Comparison of ENCODE assay signal across 9 cellular contexts in the genomic region with DNA sequence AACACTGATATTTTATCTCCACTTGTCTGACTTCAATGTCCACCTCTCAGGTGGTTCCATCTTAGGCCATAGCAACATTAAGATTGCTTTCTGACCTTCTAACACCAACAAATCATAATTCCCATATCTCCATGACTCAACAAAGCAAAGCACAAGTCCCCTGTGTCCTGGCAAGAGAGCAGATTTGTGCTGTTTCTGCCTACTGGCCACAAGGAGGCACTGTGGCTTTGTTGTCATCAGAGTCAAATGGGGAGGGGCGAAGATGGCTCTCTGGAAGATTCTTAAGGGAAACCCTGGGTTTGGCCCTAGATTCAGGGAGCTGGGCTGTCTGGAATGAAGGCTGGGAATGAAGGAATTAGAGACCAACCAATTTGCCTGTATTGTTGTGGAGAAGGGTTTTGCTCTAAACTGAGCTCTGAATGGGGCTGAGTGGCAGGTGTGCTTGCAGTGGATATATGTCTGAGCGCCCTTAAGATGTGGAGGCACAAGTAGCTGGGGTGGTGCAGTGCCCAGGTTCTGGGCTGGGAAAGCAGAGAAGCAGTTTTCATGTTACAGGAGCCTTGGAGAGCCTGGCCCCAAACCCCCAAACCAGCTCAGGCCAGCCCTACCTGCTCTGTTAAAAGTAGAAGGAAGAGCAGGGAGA.
DNase-seq lines count a peak whose midpoint lies in the region; ATAC-seq and TF ChIP-seq lines count a peak whose summit lies in the region.
"Had no signal": no experiment of that assay in that cellular context is flagged by ENCODE, and none has a peak within 500 bp of the region (broad histone marks: within the 10 kb centered on the region; RNA-seq: fewer than 3 reads in every experiment).

No MANE protein-coding gene starts in this region.

- DNase-seq in NCI-H1105 treated with DMSO at 0.1 percent for 48 hours (lab: John Stamatoyannopoulos, UW) (peak; percentile 4), NCI-H1105 (lab: John Stamatoyannopoulos, UW) (no peak), epithelial cell of esophagus (ENCODE audit: low read depth) (peak; percentile 69), osteoblast (ENCODE audit: insufficient read length, low spot score, missing footprints) (peak; percentile 76), NCI-H1092 treated with DMSO at 0.1 percent for 48 hours (lab: John Stamatoyannopoulos, UW) (no peak)
- peak; percentile 27 for DNase-seq in T-helper 2 cell treated with Interferon-gamma antibody and Interleukin-4, amounts not matched to agents 5 μg/mL and 100 μg/mL, for 36 hours (ENCODE audit: low spot score)

- H3K9me3 ChIP-seq in osteoblast (ENCODE audit: low read depth, low read length), result no peaks in the 10 kb centered on the region
- H3K9me3 ChIP-seq: BLaER1 had no signal

- peak; percentile 62 for TF ChIP-seq CTCF in epithelial cell of esophagus (IDR thresholded peaks at IDR 0.05; ENCODE audit: insufficient read depth, low read depth, low read length, missing control alignments)
- TF ChIP-seq CTCF in osteoblast (IDR thresholded peaks at IDR 0.05; ENCODE audit: extremely low read depth, low read depth, low read length), result peak; percentile 97

- no peak overlapping the region for H3K4me2 ChIP-seq in osteoblast (ENCODE audit: insufficient read depth, low read length)
- H3K4me2 ChIP-seq: BLaER1 had no signal

- H4K20me1 ChIP-seq in osteoblast (ENCODE audit: insufficient read depth, low read length), result no peaks in the 10 kb centered on the region
- H4K20me1 ChIP-seq: BLaER1 had no signal

- H3K27ac ChIP-seq in osteoblast (ENCODE audit: low read depth, low read length), result no peak overlapping the region
- H3K27ac ChIP-seq: BLaER1 had no signal

- peaks cover 6% of the 10 kb centered on the region for H3K4me1 Mint-ChIP-seq in T-helper 2 cell treated with Interferon-gamma antibody and Interleukin-4, amounts not matched to agents 5 μg/mL and 100 μg/mL, for 36 hours (ENCODE audit: low read depth)

- H3K4me1 ChIP-seq in osteoblast (ENCODE audit: insufficient read depth, low read length), result peaks cover 7% of the 10 kb centered on the region

- no peaks in the 10 kb centered on the region for H3K27me3 ChIP-seq in osteoblast (ENCODE audit: insufficient read depth, low read length)
- H3K27me3 ChIP-seq: BLaER1 had no signal

- H3K36me3 ChIP-seq in osteoblast (ENCODE audit: insufficient read depth, low read length), result no peaks in the 10 kb centered on the region
- H3K36me3 ChIP-seq: BLaER1 had no signal

- H2AFZ ChIP-seq in osteoblast (ENCODE audit: low read length), result no peak overlapping the region

- peak; percentile 91 for ATAC-seq in GM21367 (IDR thresholded peaks at IDR 0.05; ENCODE audit: unreplicated experiment)
- peak; percentile 84 for ATAC-seq in HG03565 (IDR thresholded peaks at IDR 0.05; ENCODE audit: unreplicated experiment)

- H3K27ac Mint-ChIP-seq in T-helper 2 cell treated with Interferon-gamma antibody and Interleukin-4, amounts not matched to agents 5 μg/mL and 100 μg/mL, for 36 hours, result no peak overlapping the region

- H3K4me3 ChIP-seq in epithelial cell of esophagus (ENCODE audit: low read length), result no peak overlapping the region
- H3K4me3 ChIP-seq in osteoblast (ENCODE audit: insufficient read depth, low read length), result no peak overlapping the region
- H3K4me3 ChIP-seq: BLaER1 had no signal

- no peaks in the 10 kb centered on the region for H3K79me2 ChIP-seq in osteoblast (ENCODE audit: insufficient read depth, low read length)

- no peaks in the 10 kb centered on the region for H3K36me3 Mint-ChIP-seq in T-helper 2 cell treated with Interferon-gamma antibody and Interleukin-4, amounts not matched to agents 5 μg/mL and 100 μg/mL, for 36 hours (ENCODE audit: low read depth)

- H3K9me3 Mint-ChIP-seq in T-helper 2 cell treated with Interferon-gamma antibody and Interleukin-4, amounts not matched to agents 5 μg/mL and 100 μg/mL, for 36 hours, result no peaks in the 10 kb centered on the region

- no peak overlapping the region for H3K4me3 Mint-ChIP-seq in T-helper 2 cell treated with Interferon-gamma antibody and Interleukin-4, amounts not matched to agents 5 μg/mL and 100 μg/mL, for 36 hours

- peaks cover 3% of the 10 kb centered on the region for H3K27me3 Mint-ChIP-seq in T-helper 2 cell treated with Interferon-gamma antibody and Interleukin-4, amounts not matched to agents 5 μg/mL and 100 μg/mL, for 36 hours (ENCODE audit: low read depth)

Comparison
In these comparisons a context has a peak if more than half of its experiments do, and no peak if none do; other contexts are left out.
1. DNase-seq: peak in NCI-H1105 treated with DMSO at 0.1 percent for 48 hours (single experiment), T-helper 2 cell treated with Interferon-gamma antibody and Interleukin-4, amounts not matched to agents 5 μg/mL and 100 μg/mL, for 36 hours (single experiment), epithelial cell of esophagus (single experiment) and osteoblast (single experiment); none in NCI-H1105 (single experiment) and NCI-H1092 treated with DMSO at 0.1 percent for 48 hours (single experiment).